In the genomic region with DNA sequence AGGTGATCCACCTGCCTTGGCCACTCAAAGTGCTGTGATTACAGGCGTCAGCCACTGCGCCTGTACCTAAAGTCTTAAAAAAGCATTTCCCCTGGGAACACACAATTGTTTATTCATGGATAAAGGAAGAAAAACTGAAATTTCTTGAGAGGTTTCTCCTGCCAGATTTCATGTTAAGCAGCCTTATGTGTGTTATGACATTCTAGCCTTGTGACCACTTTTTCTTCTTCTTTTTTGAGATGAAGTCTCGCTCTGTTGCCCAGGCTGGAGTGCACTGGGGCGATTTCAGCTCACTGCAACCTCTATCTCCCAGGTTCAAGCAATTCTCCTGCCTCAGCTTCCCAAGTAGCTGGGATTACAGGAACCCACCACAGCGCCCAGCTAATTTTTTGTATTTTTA, we compare ENCODE assay signal across 25 cellular contexts.
"Had no signal": no experiment of that assay in that cellular context is flagged by ENCODE, and none has a peak within 500 bp of the region (broad histone marks: within the 10 kb centered on the region; RNA-seq: fewer than 3 reads in every experiment).

No MANE protein-coding gene starts in this region.

- H3K27ac Mint-ChIP-seq: activated naive CD8-positive, alpha-beta T cell treated with anti-CD3 and anti-CD28 coated beads, Interleukin-2, amount 10 ng/mL, durations not matched to agents 7 days and 5 days; activated T-cell treated with anti-CD3 and anti-CD28 coated beads, Interleukin-2, amount 50 U/mL, for 72 hours; T-cell had no signal

- DNase-seq: activated CD4-positive, alpha-beta T cell treated with anti-CD3 and anti-CD28 coated beads for 4 hours; activated CD8-positive, alpha-beta memory T cell treated with anti-CD3 and anti-CD28 coated beads, Interleukin-2, amount 50 U/mL, for 4 hours; activated CD8-positive, alpha-beta T cell treated with anti-CD3 and anti-CD28 coated beads for 36 hours; activated naive CD4-positive, alpha-beta T cell treated with anti-CD3 and anti-CD28 coated beads, Interleukin-2, amount 50 U/mL, for 16 hours; activated naive CD8-positive, alpha-beta T cell treated with anti-CD3 and anti-CD28 coated beads, Interleukin-2, amount 10 ng/mL, durations not matched to agents 7 days and 5 days; activated T-cell treated with anti-CD3 and anti-CD28 coated beads, Interleukin-2, amount 50 U/mL, for 72 hours; anterior cingulate cortex; MG63; NCI-H146; NCI-H187 treated with DMSO at 0.1 percent for 48 hours; NCI-H2081 treated with DMSO at 0.1 percent for 48 hours; NCI-H2227 treated with DMSO at 0.1 percent for 48 hours; NCI-H446 treated with DMSO at 0.1 percent for 48 hours; NCI-H524 treated with DMSO at 0.1 percent for 48 hours; NCI-H774; NK-92 treated with Interleukin-12 subunit alpha and Interleukin-12 subunit beta, amount 100 ng/mL, for 24 hours; OCI-M1; RPMI8226; T-cell; WERI-Rb-1 had no signal

- H3K4me1 ChIP-seq: adrenal gland had no signal

- H3K4me3 ChIP-seq: adrenal gland, MG63, SK-N-MC had no signal

- H3K9me3 Mint-ChIP-seq: T-cell had no signal

- H3K27ac ChIP-seq: adrenal gland, SK-N-MC, WERI-Rb-1 had no signal

- H3K27me3 Mint-ChIP-seq: activated CD8-positive, alpha-beta T cell treated with anti-CD3 and anti-CD28 coated beads for 36 hours; activated naive CD8-positive, alpha-beta T cell treated with anti-CD3 and anti-CD28 coated beads, Interleukin-2, amount 10 ng/mL, durations not matched to agents 7 days and 5 days; T-cell had no signal

- H3K27me3 ChIP-seq: adrenal gland, MG63 had no signal

- H3K9me3 ChIP-seq: adrenal gland, MG63 had no signal

- H3K36me3 ChIP-seq: adrenal gland, MG63, WERI-Rb-1 had no signal

- H3K36me3 Mint-ChIP-seq: T-cell had no signal

- ATAC-seq: activated CD4-positive, CD25-positive, alpha-beta regulatory T cell treated with anti-CD3 and anti-CD28 coated beads, Interleukin-2, amount 50 U/mL, for 24 hours; activated CD8-positive, alpha-beta T cell treated with anti-CD3 and anti-CD28 coated beads for 36 hours; activated T-cell treated with anti-CD3 and anti-CD28 coated beads, Interleukin-2, amount 50 U/mL, for 72 hours; Panc1; Right ventricle myocardium inferior; T-cell had no signal

- H3K4me3 Mint-ChIP-seq: activated CD8-positive, alpha-beta T cell treated with anti-CD3 and anti-CD28 coated beads for 36 hours; activated naive CD8-positive, alpha-beta T cell treated with anti-CD3 and anti-CD28 coated beads, Interleukin-2, amount 10 ng/mL, durations not matched to agents 7 days and 5 days; activated T-cell treated with anti-CD3 and anti-CD28 coated beads, Interleukin-2, amount 50 U/mL, for 72 hours; T-cell had no signal
